8 cellular contexts compared by ENCODE assay signal in genomic region chr15:64775551-64776401, GRCh38. TPM values are rescaled to one million over a fixed set of nuclear protein-coding genes. Genes with fewer than 3 reads are reported as not detected.
DNase-seq lines count a peak whose midpoint lies in the region; ATAC-seq and TF ChIP-seq lines count a peak whose summit lies in the region.

TSS of gene RBPMS2 (minus strand) at chr15:64775589. CDS start at chr15:64775319, 270 bp downstream.

- no peak within 1 kb of the TSS for H2BK12ac ChIP-seq in neuronal stem cell (ENCODE audit: low read length)

- H3K27ac ChIP-seq in SJSA1 (no peak within 1 kb of the TSS), neuronal stem cell (replicated peaks; ENCODE audit: low read length) (no peak within 1 kb of the TSS)

- H3K79me1 ChIP-seq in neuronal stem cell (ENCODE audit: low read depth, low read length) = no peaks in the 10 kb centered on the region

- peak within 1 kb of the TSS; percentile 73 for H3K14ac ChIP-seq in neuronal stem cell (ENCODE audit: low read length)

- H3K4me3 ChIP-seq in GM12864 (ENCODE audit: low read depth, low read length) (peak within 1 kb of the TSS; percentile 39), SJSA1 (peak within 1 kb of the TSS; percentile 47), fibroblast of mammary gland (ENCODE audit: control insufficient read depth, low read depth, low read length) (peak within 1 kb of the TSS; percentile 34), neuronal stem cell (ENCODE audit: low read length in 2 of 2) (peak within 1 kb of the TSS; percentile 77 to 88)

- TF ChIP-seq CTCF in GM12864 (IDR thresholded peaks at IDR 0.05; ENCODE audit: low read depth, low read length, missing control alignments) = no peak
- TF ChIP-seq CTCF in fibroblast of mammary gland (conservative IDR thresholded peaks at IDR 0.05; ENCODE audit: control insufficient read depth, insufficient read depth, low read depth, low read length) = no peak

- peak within 1 kb of the TSS; percentile 92 for H3K9ac ChIP-seq in neuronal stem cell (ENCODE audit: low read depth, low read length, poor library complexity)

- H4K91ac ChIP-seq in neuronal stem cell (ENCODE audit: low read depth, low read length, poor library complexity) = no peak within 1 kb of the TSS

- DNase-seq in GM12864 (ENCODE audit: low read depth) (no peak), SJSA1 (ENCODE audit: low read depth in 1 of 2, low spot score in 2 of 2) (no peak), fibroblast of mammary gland (ENCODE audit: low read depth) (no peak), neuronal stem cell (ENCODE audit: low spot score) (no peak), NCI-H1105 treated with DMSO at 0.1 percent for 48 hours (lab: John Stamatoyannopoulos, UW) (no peak)

- H3K9me3 ChIP-seq in SJSA1 (replicated peaks) (0 out of 2 replicates have a peak, but pooled peaks cover 2% of the 10 kb centered on the region), neuronal stem cell (replicated peaks in 1 of 2; ENCODE audit: control insufficient read depth in 2 of 2, insufficient read depth in 1 of 2, low read depth in 1 of 2, low read length in 2 of 2) (no peaks in the 10 kb centered on the region)

- peak within 1 kb of the TSS; percentile 87 for H3K4me2 ChIP-seq in neuronal stem cell (ENCODE audit: insufficient read depth, low read length, poor library complexity, severe bottlenecking)

- H2BK120ac ChIP-seq in neuronal stem cell (ENCODE audit: low read depth, low read length) = peak within 1 kb of the TSS; percentile 26

- peaks cover 19% of the 10 kb centered on the region for H3K27me3 ChIP-seq in SJSA1 (replicated peaks)
- H3K27me3 ChIP-seq in neuronal stem cell (ENCODE audit: control insufficient read depth in 3 of 3, insufficient read depth in 3 of 3, low read depth in 1 of 3, low read length in 3 of 3) = peaks cover 0 to 35% (median 2%) of the 10 kb centered on the region in 3 experiments

- H3K36me3 ChIP-seq in SJSA1 (no peaks in the 10 kb centered on the region), neuronal stem cell (replicated peaks in 1 of 2; ENCODE audit: control insufficient read depth in 2 of 2, insufficient read depth in 2 of 2, low read length in 2 of 2) (no peaks in the 10 kb centered on the region)

- peak within 1 kb of the TSS; percentile 89 for H2BK15ac ChIP-seq in neuronal stem cell (ENCODE audit: low read length)

- H2AK5ac ChIP-seq in neuronal stem cell (ENCODE audit: low read depth, low read length) = peak within 1 kb of the TSS; percentile 43

- H2AFZ ChIP-seq in neuronal stem cell (ENCODE audit: low read length) = peak within 1 kb of the TSS; percentile 98

- no peak for ATAC-seq in GM18909 (IDR thresholded peaks at IDR 0.05; ENCODE audit: poor library complexity, unreplicated experiment)
- ATAC-seq in GM18502 (IDR thresholded peaks at IDR 0.05; ENCODE audit: poor library complexity, unreplicated experiment) = no peak
- no peak for ATAC-seq in GM21381 (IDR thresholded peaks at IDR 0.05; ENCODE audit: unreplicated experiment)

- no peak within 1 kb of the TSS for H4K8ac ChIP-seq in neuronal stem cell (ENCODE audit: low read depth, low read length)

- no peak within 1 kb of the TSS for H3K23ac ChIP-seq in neuronal stem cell (ENCODE audit: low read depth, low read length, poor library complexity)

- no peak within 1 kb of the TSS for H3K4ac ChIP-seq in neuronal stem cell (ENCODE audit: low read length)

- no CpG with 5 or more reads among the region's 90 CpGs for WGBS in neuronal stem cell (ENCODE audit: extremely low coverage in 2 of 2, insufficient read length in 2 of 2, insufficient replicate concordance in 1 of 2), 2 donors

- peaks cover 12% of the 10 kb centered on the region for H3K4me1 ChIP-seq in SJSA1 (replicated peaks)
- peaks cover 9 to 14% of the 10 kb centered on the region in 2 donors for H3K4me1 ChIP-seq in neuronal stem cell (ENCODE audit: control insufficient read depth in 2 of 2, insufficient read depth in 1 of 2, low read depth in 1 of 2, low read length in 2 of 2)

- H2BK5ac ChIP-seq in neuronal stem cell (ENCODE audit: low read length) = peak within 1 kb of the TSS; percentile 72

- peak within 1 kb of the TSS; percentile 93 for H3K18ac ChIP-seq in neuronal stem cell (ENCODE audit: low read length)

RNA-seq across cellular contexts. Expression of gene RBPMS2, which starts in this region (rescaled TPM):
- total RNA-seq in SJSA1 (2014; rRNA removed; shearing (Covaris generic)) = 0.11 TPM in 1 of 2 replicates, not detected in the other
- polyA plus RNA-seq in neuronal stem cell (2013, experiment 1 of 2) = 33.3 TPM
- 32.1 TPM for polyA plus RNA-seq in neuronal stem cell (2013, experiment 2 of 2)
